Comparison of ENCODE assay signal across 24 cellular contexts in genomic region chr4:165711436-165711835, GRCh38.
"Had no signal": no experiment of that assay in that cellular context is flagged by ENCODE, and none has a peak within 500 bp of the region (broad histone marks: within the 10 kb centered on the region; RNA-seq: fewer than 3 reads in every experiment).

No MANE protein-coding gene starts in this region.

- H3K36me3 Mint-ChIP-seq: activated naive CD8-positive, alpha-beta T cell; naive thymus-derived CD4-positive, alpha-beta T cell had no signal

- H3K4me3 Mint-ChIP-seq: activated naive CD8-positive, alpha-beta T cell; naive thymus-derived CD4-positive, alpha-beta T cell had no signal

- ATAC-seq: activated CD4-positive, CD25-positive, alpha-beta regulatory T cell treated with anti-CD3 and anti-CD28 coated beads, Interleukin-2, amount 50 U/mL, for 24 hours; esophagus mucosa; gastroesophageal sphincter; naive thymus-derived CD4-positive, alpha-beta T cell had no signal

- H3K4me3 ChIP-seq: gastroesophageal sphincter, hepatocyte, ovary, spleen, thoracic aorta had no signal

- DNase-seq: activated CD4-positive, alpha-beta T cell treated with anti-CD3 and anti-CD28 coated beads for 48 hours; activated CD4-positive, alpha-beta T cell treated with anti-CD3 and anti-CD28 coated beads, Interleukin-2, amount 50 U/mL, for 48 hours; activated CD8-positive, alpha-beta memory T cell treated with anti-CD3 and anti-CD28 coated beads for 24 hours; activated effector memory CD4-positive, alpha-beta T cell treated with Interleukin-2 at 50 U/mL for 16 hours; activated naive CD4-positive, alpha-beta T cell treated with Interleukin-2 at 50 U/mL for 16 hours; anterior cingulate cortex; cerebellar nuclear complex; cortex of kidney; left cardiac atrium; midbrain; naive thymus-derived CD4-positive, alpha-beta T cell; ovary; spleen; stimulated activated CD4-positive, alpha-beta T cell treated with anti-CD3 and anti-CD28 coated beads, Interleukin-2, amount 100 ng/mL, for 48 hours; stimulated activated naive CD4-positive, alpha-beta T cell treated with Interleukin-2 at 50 U/mL for 16 hours; trophoblast cell; WERI-Rb-1 had no signal

- H3K27ac Mint-ChIP-seq: activated naive CD8-positive, alpha-beta T cell; naive thymus-derived CD4-positive, alpha-beta T cell; progenitor cell of endocrine pancreas had no signal

- H3K27me3 Mint-ChIP-seq: activated naive CD8-positive, alpha-beta T cell; progenitor cell of endocrine pancreas had no signal

- H3K4me1 Mint-ChIP-seq: naive thymus-derived CD4-positive, alpha-beta T cell had no signal
